22 cellular contexts compared by ENCODE assay signal in the genomic region with DNA sequence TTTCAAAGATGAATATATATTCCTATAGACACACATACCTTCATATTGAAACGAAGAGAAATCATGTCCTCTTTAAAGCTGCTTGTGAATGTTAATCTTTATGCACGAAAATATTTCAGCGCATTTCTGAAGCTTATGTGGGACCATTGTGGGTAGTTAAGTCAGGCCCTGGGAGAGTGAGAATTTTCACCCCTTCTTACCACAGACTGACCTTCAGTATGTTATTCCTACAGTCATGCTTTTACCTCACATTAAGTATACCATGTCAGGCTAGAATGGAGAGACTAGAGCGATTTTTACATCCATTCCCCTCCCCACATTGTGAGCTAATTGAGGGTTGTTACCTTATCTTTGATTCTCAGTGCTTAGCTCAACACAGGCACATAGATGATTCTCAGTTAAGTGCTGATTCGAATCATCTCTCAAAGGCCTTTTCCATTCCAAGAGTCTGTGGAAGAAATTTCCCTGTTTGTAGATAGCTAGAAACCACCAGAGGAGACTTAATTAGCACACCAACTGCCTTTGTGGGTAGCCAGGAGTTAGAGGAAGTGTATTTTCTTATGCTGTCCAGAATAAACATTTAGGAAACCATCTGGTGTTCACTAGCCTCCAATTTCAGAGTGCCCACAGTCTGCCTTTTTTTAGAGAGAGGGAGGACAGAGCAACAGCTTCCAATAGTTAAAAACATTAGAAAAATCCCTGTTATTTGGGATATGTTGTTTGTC.
DNase-seq lines count a peak whose midpoint lies in the region; ATAC-seq and TF ChIP-seq lines count a peak whose summit lies in the region.
"Had no signal": no experiment of that assay in that cellular context is flagged by ENCODE, and none has a peak within 500 bp of the region (broad histone marks: within the 10 kb centered on the region; RNA-seq: fewer than 3 reads in every experiment).

No MANE protein-coding gene starts in this region.

- ATAC-seq in heart right ventricle, result no peak
- no peak for ATAC-seq in GM21528 (IDR thresholded peaks at IDR 0.05; ENCODE audit: low FRiP score, unreplicated experiment)

- H3K27ac ChIP-seq in MM.1S (ENCODE audit: low read length), result no peak overlapping the region
- peak overlapping the region; percentile 43 for H3K27ac ChIP-seq in cingulate gyrus (ENCODE audit: low read depth, low read length)
- no peak overlapping the region for H3K27ac ChIP-seq in heart right ventricle
- H3K27ac ChIP-seq: HL-60, Peyer's patch, sigmoid colon, VCaP had no signal

- H3K79me2 ChIP-seq in MM.1S (ENCODE audit: low read length), result no peaks in the 10 kb centered on the region

- H3K4me1 ChIP-seq in MM.1S (ENCODE audit: low read length) (peaks cover 20% of the 10 kb centered on the region), heart right ventricle (no peaks in the 10 kb centered on the region)
- H3K4me1 ChIP-seq: Peyer's patch, sigmoid colon had no signal

- no peaks in the 10 kb centered on the region for H3K9me2 ChIP-seq in MM.1S (replicated peaks; ENCODE audit: insufficient read depth, low read length)

- H3K9me3 ChIP-seq in MM.1S (replicated peaks; ENCODE audit: insufficient read depth, low read length) (no peaks in the 10 kb centered on the region), heart right ventricle (no peaks in the 10 kb centered on the region)
- H3K9me3 ChIP-seq: Peyer's patch, sigmoid colon had no signal

- no peak for TF ChIP-seq CTCF in MM.1S (IDR thresholded peaks at IDR 0.05; ENCODE audit: low read length)
- TF ChIP-seq CTCF in heart right ventricle (IDR thresholded peaks at IDR 0.05), result no peak

- H3K9ac ChIP-seq in MM.1S (ENCODE audit: low read length), result no peak overlapping the region

- H3K4me2 ChIP-seq in MM.1S (ENCODE audit: low read depth, low read length), result peak overlapping the region; percentile 1; the same call in 1 of the 2 replicates

- WGBS in heart right ventricle, 2 donors, result 70% methylated on average over 5 of the region's 5 CpGs

- intact Hi-C loops in heart right ventricle (cut with DNase I), result no loop called here

- H3K36me3 ChIP-seq in MM.1S (replicated peaks; ENCODE audit: insufficient read depth, low read length) (no peaks in the 10 kb centered on the region), heart right ventricle (no peaks in the 10 kb centered on the region)
- H3K36me3 ChIP-seq: Peyer's patch, sigmoid colon had no signal

- H4K20me1 ChIP-seq in MM.1S (ENCODE audit: insufficient read depth, low read length), result no peaks in the 10 kb centered on the region

- H3K27me3 ChIP-seq in MM.1S (replicated peaks; ENCODE audit: insufficient read depth, low read length), result no peaks in the 10 kb centered on the region
- H3K27me3 ChIP-seq in heart right ventricle, result peaks cover 0 to 15% (median 4%) of the 10 kb centered on the region in 7 donors
- H3K27me3 ChIP-seq: Peyer's patch, sigmoid colon had no signal

- DNase-seq in DMS 273 (lab: John Stamatoyannopoulos, UW; ENCODE audit: unreplicated experiment), result peak; percentile 84
- DNase-seq in MM.1S, result no peak
- peak; percentile 42 for DNase-seq in SKM-1 treated with dmso at 0.1 percent for 144 hours (lab: John Stamatoyannopoulos, UW; ENCODE audit: unreplicated experiment)
- no peak for DNase-seq in heart right ventricle
- DNase-seq in NCI-H1417 treated with DMSO at 0.1 percent for 48 hours (lab: John Stamatoyannopoulos, UW), result no peak
- DNase-seq in T1000 (lab: John Stamatoyannopoulos, UW), result no peak
- DNase-seq: ACHN; activated CD4-positive, alpha-beta T cell treated with anti-CD3 and anti-CD28 coated beads, Interleukin-2, amount 50 U/mL, for 4 hours; activated naive CD4-positive, alpha-beta T cell treated with anti-CD3 and anti-CD28 coated beads, Interleukin-2, amount 10 ng/mL, durations not matched to agents 7 days and 5 days; CD4-positive, alpha-beta T cell; DMS79 treated with DMSO at 0.1 percent for 48 hours; erythroblast; H9; NCI-H1105 treated with DMSO at 0.1 percent for 48 hours; occipital lobe; Peyer's patch; sigmoid colon; SW 1271 had no signal

- no peak overlapping the region for H3K4me3 ChIP-seq in MM.1S (ENCODE audit: low read length)
- H3K4me3 ChIP-seq in heart right ventricle, result no peak overlapping the region
- H3K4me3 ChIP-seq: Peyer's patch, sigmoid colon had no signal

- H2AFZ ChIP-seq in MM.1S (ENCODE audit: low read length), result no peak overlapping the region

- H3F3A ChIP-seq in MM.1S (ENCODE audit: insufficient read depth, low read length), result no peaks in the 10 kb centered on the region

Comparison
In these comparisons a context has a peak if more than half of its experiments do, and no peak if none do; other contexts are left out.
1. DNase-seq: peak in DMS 273 (single experiment) and SKM-1 treated with dmso at 0.1 percent for 144 hours (single experiment); none in MM.1S (single experiment), heart right ventricle (0 of 2), NCI-H1417 treated with DMSO at 0.1 percent for 48 hours (single experiment) and T1000 (single experiment).